ENCODE assay signal across 8 cellular contexts in genomic region chr17:28335201-28335958, GRCh38. TPM values are rescaled to one million over a fixed set of nuclear protein-coding genes. Genes with fewer than 3 reads are reported as not detected.
DNase-seq lines count a peak whose midpoint lies in the region; ATAC-seq and TF ChIP-seq lines count a peak whose summit lies in the region.

TSS of gene IFT20 (minus strand) at chr17:28335472. CDS start at chr17:28331985, 3,487 bp downstream.
TSS of gene TNFAIP1 (plus strand) at chr17:28335761. CDS start at chr17:28339522, 3,761 bp downstream.

- H3K4me3 ChIP-seq in GM12864 (ENCODE audit: low read depth, low read length) (peak within 1 kb of the TSS; percentile 77), thymus (ENCODE audit: low read length) (peak within 1 kb of the TSS; percentile 76)

- TF ChIP-seq CTCF in GM12864 (IDR thresholded peaks at IDR 0.05; ENCODE audit: low read depth, low read length, missing control alignments) (no peak), osteocyte (IDR thresholded peaks at IDR 0.05) (no peak)

- peak within 1 kb of the TSS; percentile 98 for H3K4me3 Mint-ChIP-seq in osteocyte (ENCODE audit: unreplicated experiment)

- H3K36me3 Mint-ChIP-seq in osteocyte (ENCODE audit: unreplicated experiment), result peaks cover 16% of the 10 kb centered on the region

- H3K27me3 Mint-ChIP-seq in osteocyte (ENCODE audit: unreplicated experiment), result no peaks in the 10 kb centered on the region

- intact Hi-C loops in head of caudate nucleus (cut with DNase I), result loop anchor here (1.0 kb wide), 1 partner anchor 22 kb away; the partner anchor contains the start of gene POLDIP2

- under 1% methylated on average over 62 of the region's 62 CpGs for WGBS in thymus

- no peaks in the 10 kb centered on the region for H3K9me3 Mint-ChIP-seq in osteocyte (ENCODE audit: unreplicated experiment)

- ATAC-seq in HG02759 (IDR thresholded peaks at IDR 0.05; ENCODE audit: unreplicated experiment), result peak; percentile 95

- H3K27ac ChIP-seq in thymus (ENCODE audit: low read depth), result peak within 1 kb of the TSS; percentile 92

- peaks cover 21% of the 10 kb centered on the region for H3K4me1 ChIP-seq in thymus (ENCODE audit: control insufficient read depth, insufficient read depth, low read length)

- no peaks in the 10 kb centered on the region for H3K27me3 ChIP-seq in thymus (ENCODE audit: control insufficient read depth, insufficient read depth)

- H3K4me1 Mint-ChIP-seq in osteocyte (ENCODE audit: unreplicated experiment), result peaks cover 55% of the 10 kb centered on the region

- no peaks in the 10 kb centered on the region for H3K9me3 ChIP-seq in thymus (ENCODE audit: control insufficient read depth)

- peaks cover 25% of the 10 kb centered on the region for H3K36me3 ChIP-seq in thymus (ENCODE audit: control insufficient read depth, insufficient read depth)

- DNase-seq in GM12864 (ENCODE audit: low read depth) (peak; percentile 99), NCI-H1417 (lab: John Stamatoyannopoulos, UW) (peak; percentile 98 to 100 (median 99)), SW 1271 (lab: John Stamatoyannopoulos, UW) (peak; percentile 100), head of caudate nucleus (peak; percentile 97 to 100 (median 99)), osteocyte (ENCODE audit: extremely low spot score, unreplicated experiment) (peak; percentile 100)
- peak; percentile 95 for DNase-seq in activated naive CD8-positive, alpha-beta T cell treated with anti-CD3 and anti-CD28 coated beads, Interleukin-2, amount 50 U/mL, for 16 hours (ENCODE audit: low read depth, low spot score)

- H3K27ac Mint-ChIP-seq in osteocyte (ENCODE audit: unreplicated experiment), result peak within 1 kb of the TSS; percentile 98

RNA-seq across cellular contexts. Expression of gene IFT20, which starts in this region (rescaled TPM):
- 55.3 and 61.9 TPM in 2 replicates for total RNA-seq in osteocyte
- polyA plus RNA-seq in thymus, result 82.5 TPM

RNA-seq across cellular contexts. Expression of gene TNFAIP1, which starts in this region (rescaled TPM):
- total RNA-seq in osteocyte, result 57.0 and 59.2 TPM in 2 replicates
- polyA plus RNA-seq in thymus, result 19.4 TPM

Comparison
In these comparisons a context has a peak if more than half of its experiments do, and no peak if none do; other contexts are left out.
1. Peak in every context shown above with its lines: DNase-seq, ATAC-seq, H3K4me3 ChIP-seq and H3K27ac ChIP-seq.